19 cellular contexts compared by ENCODE assay signal in the genomic region with DNA sequence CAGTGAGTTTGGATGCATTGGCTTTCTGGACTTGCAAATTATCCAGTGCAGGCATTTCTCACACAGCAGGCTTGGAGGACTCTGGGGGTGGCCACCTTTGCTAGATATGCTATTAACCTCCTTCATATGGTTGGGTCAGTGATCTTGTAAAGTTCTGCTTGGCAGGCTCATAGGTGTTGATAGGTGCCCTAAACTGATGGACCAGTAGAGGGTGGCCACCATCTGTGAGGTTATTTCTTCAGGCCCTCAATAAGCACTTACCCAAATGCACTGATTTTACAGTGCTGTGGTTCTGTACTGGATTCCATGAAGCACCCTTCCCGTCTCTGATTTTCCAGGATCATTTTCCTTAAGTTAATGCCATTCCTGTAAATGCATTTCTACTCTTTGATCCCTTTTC.
DNase-seq lines count a peak whose midpoint lies in the region; ATAC-seq and TF ChIP-seq lines count a peak whose summit lies in the region.
"Had no signal": no experiment of that assay in that cellular context is flagged by ENCODE, and none has a peak within 500 bp of the region (broad histone marks: within the 10 kb centered on the region; RNA-seq: fewer than 3 reads in every experiment).

No MANE protein-coding gene starts in this region.

- H3K36me3 ChIP-seq in WERI-Rb-1, result no peaks in the 10 kb centered on the region
- H3K36me3 ChIP-seq in mesendoderm (ENCODE audit: control insufficient read depth, insufficient read depth, low read length), result no peaks in the 10 kb centered on the region

- H3K56ac ChIP-seq in mesendoderm (ENCODE audit: low read length), result no peak overlapping the region

- peaks cover 20% of the 10 kb centered on the region for H3K9me3 Mint-ChIP-seq in stimulated activated effector memory CD8-positive, alpha-beta T cell treated with anti-CD3 and anti-CD28 coated beads, Interleukin-12 subunit alpha, Interleukin-12 subunit beta, amount 100 ng/mL, for 72 hours

- no peak overlapping the region for H3K27ac ChIP-seq in 22Rv1
- H3K27ac ChIP-seq in WERI-Rb-1, result no peak overlapping the region
- no peak overlapping the region for H3K27ac ChIP-seq in mesendoderm (ENCODE audit: low read depth, low read length)
- H3K27ac ChIP-seq: BLaER1 treated with 17β-estradiol and CSF1 and Interleukin-3, amounts not matched to agents 10 nM and 100 nM; GM23248 had no signal

- H2BK120ac ChIP-seq in mesendoderm (ENCODE audit: low read depth, low read length), result no peak overlapping the region

- H3K23ac ChIP-seq in mesendoderm (ENCODE audit: low read length), result no peak overlapping the region

- no peaks in the 10 kb centered on the region for H3K27me3 Mint-ChIP-seq in T-helper 17 cell
- H3K27me3 Mint-ChIP-seq: CD4-positive, alpha-beta T cell; IgD-negative memory B cell had no signal

- no peak overlapping the region for H3K4ac ChIP-seq in mesendoderm (ENCODE audit: low read depth, low read length)

- H3K9me3 ChIP-seq in WERI-Rb-1 (ENCODE audit: severe bottlenecking) (no peaks in the 10 kb centered on the region), T-helper 17 cell (ENCODE audit: control insufficient read depth, low read length, poor library complexity, severe bottlenecking) (peaks cover 11% of the 10 kb centered on the region)

- H4K5ac ChIP-seq in mesendoderm (ENCODE audit: low read length), result no peak overlapping the region

- no peaks in the 10 kb centered on the region for H3K4me1 Mint-ChIP-seq in stimulated activated effector memory CD8-positive, alpha-beta T cell treated with anti-CD3 and anti-CD28 coated beads, Interleukin-12 subunit alpha, Interleukin-12 subunit beta, amount 100 ng/mL, for 72 hours
- no peaks in the 10 kb centered on the region for H3K4me1 Mint-ChIP-seq in T-helper 17 cell

- no peak overlapping the region for H3K9ac ChIP-seq in mesendoderm (ENCODE audit: low read length)
- H3K9ac ChIP-seq: BLaER1 treated with 17β-estradiol and CSF1 and Interleukin-3, amounts not matched to agents 10 nM and 100 nM; GM23248 had no signal

- H3K4me2 ChIP-seq in mesendoderm (ENCODE audit: low read length), result no peak overlapping the region
- H3K4me2 ChIP-seq: BLaER1 treated with 17β-estradiol and CSF1 and Interleukin-3, amounts not matched to agents 10 nM and 100 nM had no signal

- WGBS in mesendoderm (ENCODE audit: extremely low coverage, insufficient coverage, low lambda C conversion rate), result no CpG with 5 or more reads among the region's 1 CpG

- H3K4me1 ChIP-seq in mesendoderm (ENCODE audit: control insufficient read depth, low read depth, low read length), result no peaks in the 10 kb centered on the region
- H3K4me1 ChIP-seq: BLaER1 treated with 17β-estradiol and CSF1 and Interleukin-3, amounts not matched to agents 10 nM and 100 nM had no signal

- no peak overlapping the region for H2AK5ac ChIP-seq in mesendoderm (ENCODE audit: low read length)

- ATAC-seq in stimulated activated effector memory CD8-positive, alpha-beta T cell treated with anti-CD3 and anti-CD28 coated beads, Interleukin-12 subunit alpha, Interleukin-12 subunit beta, amount 100 ng/mL, for 72 hours, result no peak
- ATAC-seq in T-helper 17 cell (no peak), GM18861 (IDR thresholded peaks at IDR 0.05; ENCODE audit: unreplicated experiment) (no peak)

- no peak overlapping the region for H2BK15ac ChIP-seq in mesendoderm (replicated peaks; ENCODE audit: low read depth)

- no peak overlapping the region for H3K27ac Mint-ChIP-seq in stimulated activated effector memory CD8-positive, alpha-beta T cell treated with anti-CD3 and anti-CD28 coated beads, Interleukin-12 subunit alpha, Interleukin-12 subunit beta, amount 100 ng/mL, for 72 hours
- H3K27ac Mint-ChIP-seq in T-helper 17 cell, result no peak overlapping the region
- H3K27ac Mint-ChIP-seq: CD4-positive, alpha-beta T cell; IgD-negative memory B cell had no signal

- TF ChIP-seq CTCF in 22Rv1 (IDR thresholded peaks at IDR 0.05), result 0 out of 2 replicates have a peak, but pooled peaks have one; percentile 5
- TF ChIP-seq CTCF in WERI-Rb-1 (IDR thresholded peaks at IDR 0.05; ENCODE audit: low read depth, low read length), result 0 out of 2 replicates have a peak, but pooled peaks have one; percentile 15

- peak; percentile 37 for DNase-seq in DMS 273 (lab: John Stamatoyannopoulos, UW; ENCODE audit: unreplicated experiment)
- DNase-seq in DMS 273 treated with DMSO at 0.1 percent for 48 hours (lab: John Stamatoyannopoulos, UW), result no peak
- DNase-seq in WERI-Rb-1, result no peak
- peak; percentile 12 for DNase-seq in mesendoderm
- no peak for DNase-seq in stimulated activated effector memory CD8-positive, alpha-beta T cell treated with anti-CD3 and anti-CD28 coated beads, Interleukin-12 subunit alpha, Interleukin-12 subunit beta, amount 100 ng/mL, for 72 hours (ENCODE audit: low spot score in 2 of 2)
- DNase-seq in T-helper 17 cell, result no peak
- DNase-seq: 8988T; AML-193; Calu3; CD4-positive, alpha-beta T cell; DND-41; GDM1; GM23248; H7; KG1 had no signal

- H3K18ac ChIP-seq in mesendoderm (ENCODE audit: low read length), result no peak overlapping the region

- no peak overlapping the region for H4K8ac ChIP-seq in mesendoderm (ENCODE audit: low read depth, low read length)

- H3K79me1 ChIP-seq in mesendoderm (ENCODE audit: low read length), result no peaks in the 10 kb centered on the region

- H3K4me3 Mint-ChIP-seq in stimulated activated effector memory CD8-positive, alpha-beta T cell treated with anti-CD3 and anti-CD28 coated beads, Interleukin-12 subunit alpha, Interleukin-12 subunit beta, amount 100 ng/mL, for 72 hours, result no peak overlapping the region
- H3K4me3 Mint-ChIP-seq in T-helper 17 cell, result no peak overlapping the region
- H3K4me3 Mint-ChIP-seq: CD4-positive, alpha-beta T cell; IgD-negative memory B cell had no signal

- H3K27me3 ChIP-seq in WERI-Rb-1 (ENCODE audit: insufficient read depth, low read depth, severe bottlenecking) (no peaks in the 10 kb centered on the region), mesendoderm (ENCODE audit: insufficient read depth, low read length, poor library complexity) (no peaks in the 10 kb centered on the region)
- H3K27me3 ChIP-seq: BLaER1 treated with 17β-estradiol and CSF1 and Interleukin-3, amounts not matched to agents 10 nM and 100 nM had no signal

- peaks cover 45% of the 10 kb centered on the region for H3K36me3 Mint-ChIP-seq in stimulated activated effector memory CD8-positive, alpha-beta T cell treated with anti-CD3 and anti-CD28 coated beads, Interleukin-12 subunit alpha, Interleukin-12 subunit beta, amount 100 ng/mL, for 72 hours
- H3K36me3 Mint-ChIP-seq in T-helper 17 cell (ENCODE audit: low read depth), result peaks cover 14% of the 10 kb centered on the region

- H2BK5ac ChIP-seq in mesendoderm (ENCODE audit: low read length), result no peak overlapping the region

- H3K79me2 ChIP-seq in mesendoderm (ENCODE audit: control insufficient read depth, insufficient read depth, low read length), result no peaks in the 10 kb centered on the region

- no peak overlapping the region for H3K4me3 ChIP-seq in WERI-Rb-1 (ENCODE audit: low read depth, low read length)
- H3K4me3 ChIP-seq in mesendoderm (ENCODE audit: low read length), result no peak overlapping the region
- H3K4me3 ChIP-seq: BLaER1 treated with 17β-estradiol and CSF1 and Interleukin-3, amounts not matched to agents 10 nM and 100 nM; GM23248 had no signal

Comparison
In these comparisons a context has a peak if more than half of its experiments do, and no peak if none do; other contexts are left out.
1. DNase-seq: peak in DMS 273 (single experiment) and mesendoderm (single experiment); none in DMS 273 treated with DMSO at 0.1 percent for 48 hours (single experiment), WERI-Rb-1 (single experiment), stimulated activated effector memory CD8-positive, alpha-beta T cell treated with anti-CD3 and anti-CD28 coated beads, Interleukin-12 subunit alpha, Interleukin-12 subunit beta, amount 100 ng/mL, for 72 hours (0 of 2) and T-helper 17 cell (0 of 3).